Comparison of ENCODE assay signal across 29 cellular contexts in genomic region chr7:8082762-8083161, GRCh38.
"Had no signal": no experiment of that assay in that cellular context is flagged by ENCODE, and none has a peak within 500 bp of the region (broad histone marks: within the 10 kb centered on the region; RNA-seq: fewer than 3 reads in every experiment).

No MANE protein-coding gene starts in this region.

- H3K9me3 Mint-ChIP-seq: naive thymus-derived CD8-positive, alpha-beta T cell; natural killer cell treated with Interleukin-12 subunit alpha and Interleukin-12 subunit beta and Interleukin-15 and Interleukin-18, amount 100 ng/mL, for 72 hours; nephron progenitor cell; neural crest cell; stimulated activated naive B cell treated with anti-CD40 and anti-IgM and Interleukin-4, amounts not matched to agents 10 μg/mL and 1 μg/mL and 100 μg/mL, for 72 hours; stimulated activated naive CD8-positive, alpha-beta T cell treated with anti-CD3 and anti-CD28 coated beads, Interleukin-15, Interleukin-2, amounts not matched to agents 100 ng/mL and 50 ng/mL, for 24 hours had no signal

- H3K27me3 Mint-ChIP-seq: naive thymus-derived CD8-positive, alpha-beta T cell; natural killer cell treated with Interleukin-12 subunit alpha and Interleukin-12 subunit beta and Interleukin-15 and Interleukin-18, amount 100 ng/mL, for 72 hours; stimulated activated naive B cell treated with anti-CD40 and anti-IgM and Interleukin-4, amounts not matched to agents 10 μg/mL and 1 μg/mL and 100 μg/mL, for 72 hours; stimulated activated naive CD8-positive, alpha-beta T cell treated with anti-CD3 and anti-CD28 coated beads, Interleukin-15, Interleukin-2, amounts not matched to agents 100 ng/mL and 50 ng/mL, for 24 hours had no signal

- H3K4me1 ChIP-seq: pancreas, prostate gland, right lobe of liver, spleen, stomach, thyroid gland, tibial nerve, upper lobe of left lung, vagina had no signal

- H3K4me2 ChIP-seq: smooth muscle cell had no signal

- ATAC-seq: naive thymus-derived CD8-positive, alpha-beta T cell; pancreas; right cardiac atrium; right lobe of liver; stimulated activated naive B cell treated with anti-CD40 and anti-IgM and Interleukin-4, amounts not matched to agents 10 μg/mL and 1 μg/mL and 100 μg/mL, for 72 hours had no signal

- H3K4me3 ChIP-seq: pancreas, prostate gland, right lobe of liver, skin epidermis, smooth muscle cell, spleen, stomach, thoracic aorta, thyroid gland, tibial nerve, upper lobe of left lung, vagina had no signal

- H3K27ac Mint-ChIP-seq: natural killer cell treated with Interleukin-12 subunit alpha and Interleukin-12 subunit beta and Interleukin-15 and Interleukin-18, amount 100 ng/mL, for 72 hours; nephron progenitor cell; stimulated activated naive B cell treated with anti-CD40 and anti-IgM and Interleukin-4, amounts not matched to agents 10 μg/mL and 1 μg/mL and 100 μg/mL, for 72 hours; stimulated activated naive CD8-positive, alpha-beta T cell treated with anti-CD3 and anti-CD28 coated beads, Interleukin-15, Interleukin-2, amounts not matched to agents 100 ng/mL and 50 ng/mL, for 24 hours had no signal

- H3K36me3 Mint-ChIP-seq: natural killer cell treated with Interleukin-12 subunit alpha and Interleukin-12 subunit beta and Interleukin-15 and Interleukin-18, amount 100 ng/mL, for 72 hours had no signal

- H3K4me3 Mint-ChIP-seq: naive thymus-derived CD8-positive, alpha-beta T cell; natural killer cell treated with Interleukin-12 subunit alpha and Interleukin-12 subunit beta and Interleukin-15 and Interleukin-18, amount 100 ng/mL, for 72 hours; nephron progenitor cell; neural crest cell; stimulated activated naive B cell treated with anti-CD40 and anti-IgM and Interleukin-4, amounts not matched to agents 10 μg/mL and 1 μg/mL and 100 μg/mL, for 72 hours; stimulated activated naive CD8-positive, alpha-beta T cell treated with anti-CD3 and anti-CD28 coated beads, Interleukin-15, Interleukin-2, amounts not matched to agents 100 ng/mL and 50 ng/mL, for 24 hours had no signal

- DNase-seq: naive thymus-derived CD8-positive, alpha-beta T cell; nephron progenitor cell; nucleus accumbens; pancreas; right cardiac atrium; right lobe of liver; spleen; stimulated activated CD4-positive, alpha-beta T cell treated with anti-CD3 and anti-CD28 coated beads, Interleukin-12 subunit alpha, Interleukin-12 subunit beta, amount 100 ng/mL, for 4 hours; stimulated activated CD4-positive, alpha-beta T cell treated with anti-CD3 and anti-CD28 coated beads, Interleukin-1b, Interleukin-23, amount 100 ng/mL, for 48 hours; stimulated activated CD4-positive, alpha-beta T cell treated with anti-CD3 and anti-CD28 coated beads, Interleukin-4, amount 100 ng/mL, for 1 hour; stimulated activated CD4-positive, alpha-beta T cell treated with anti-CD3 and anti-CD28 coated beads, Interleukin-4, amount 100 ng/mL, for 4 hours; stimulated activated CD8-positive, alpha-beta memory T cell treated with anti-CD3 and anti-CD28 coated beads, Interleukin-4, amount 100 ng/mL, for 48 hours; stimulated activated naive B cell treated with anti-CD40 and anti-IgM and Interleukin-4, amounts not matched to agents 10 μg/mL and 1 μg/mL and 100 μg/mL, for 72 hours; stimulated activated naive CD4-positive, alpha-beta T cell treated with Interleukin-2 at 50 U/mL for 16 hours; stomach; thyroid gland; trophoblast cell; upper lobe of left lung had no signal

- H3K9me3 ChIP-seq: neutrophil, pancreas, prostate gland, right lobe of liver, spleen, stomach, thoracic aorta, thyroid gland, tibial nerve, upper lobe of left lung, vagina had no signal

- H3K4me1 Mint-ChIP-seq: nephron progenitor cell had no signal

- FAIRE-seq: pancreas, urothelium cell line had no signal

- H3K27ac ChIP-seq: neutrophil, pancreas, prostate gland, right lobe of liver, skin epidermis, spleen, stomach, thoracic aorta, thyroid gland, tibial nerve, upper lobe of left lung, vagina had no signal
